10 cellular contexts compared by ENCODE assay signal in the genomic region with DNA sequence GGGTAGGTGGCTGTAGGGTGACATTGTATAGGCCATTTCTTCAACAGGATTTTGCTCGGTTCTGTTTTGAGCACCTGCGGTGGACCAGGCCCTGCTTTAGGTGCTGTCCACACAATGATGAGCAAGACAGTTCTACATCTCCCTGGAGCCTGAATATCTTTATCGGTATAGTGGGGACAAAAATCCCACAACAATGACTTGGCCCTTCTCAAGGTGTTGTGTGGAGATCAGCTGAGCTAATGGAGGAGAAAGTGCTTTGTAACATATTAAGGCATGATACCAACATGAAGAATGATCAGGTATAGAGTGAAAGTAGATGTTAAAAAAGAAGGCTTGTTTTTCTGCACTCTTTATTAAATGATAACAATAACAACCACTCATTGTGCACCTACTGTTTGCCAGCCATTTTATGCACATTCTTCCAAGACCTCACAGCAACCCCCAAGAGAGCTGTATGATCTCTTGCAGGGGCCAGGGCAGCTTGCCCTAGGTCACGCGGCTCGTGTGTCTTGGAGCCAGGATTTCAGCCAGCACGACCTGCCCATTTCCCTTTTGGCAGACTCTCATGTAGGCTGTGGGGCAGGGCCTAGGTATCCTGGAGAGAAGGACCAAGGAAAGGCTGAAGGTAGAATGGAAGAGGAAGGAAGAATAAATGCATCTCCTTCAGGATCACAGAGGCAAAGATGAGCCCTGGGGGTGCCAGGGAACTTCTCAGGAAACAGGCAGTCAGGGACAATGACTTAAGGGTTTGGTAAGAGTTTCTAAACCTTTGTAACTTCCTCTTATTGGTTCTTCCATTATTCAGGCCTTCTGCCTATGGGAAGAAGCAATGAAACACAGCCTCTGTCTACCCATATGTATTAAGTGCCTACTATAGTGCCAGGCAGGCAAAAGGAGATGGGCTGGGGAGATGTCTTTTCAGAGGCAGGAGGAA. TPM values are rescaled to one million over a fixed set of nuclear protein-coding genes. Genes with fewer than 3 reads are reported as not detected.
DNase-seq lines count a peak whose midpoint lies in the region; ATAC-seq lines count a peak whose summit lies in the region.
"Had no signal": no experiment of that assay in that cellular context is flagged by ENCODE, and none has a peak within 500 bp of the region (broad histone marks: within the 10 kb centered on the region; RNA-seq: fewer than 3 reads in every experiment).

No MANE protein-coding gene starts in this region.

- no peak overlapping the region for H3K4ac ChIP-seq in trophoblast cell (ENCODE audit: low read depth, low read length)

- no peak overlapping the region for H3K9ac ChIP-seq in trophoblast cell (ENCODE audit: low read length)

- H3K4me1 Mint-ChIP-seq in activated T-helper 2 cell treated with anti-CD3 and anti-CD28 coated beads, Interferon-gamma antibody, Interleukin-2, Interleukin-4, amounts not matched to agents 10 μg/mL and 5 μg/mL and 100 μg/mL, durations not matched to agents 14 hours and 24 hours and 36 hours (ENCODE audit: low read depth) = no peaks in the 10 kb centered on the region

- H3K4me3 Mint-ChIP-seq in activated T-helper 2 cell treated with anti-CD3 and anti-CD28 coated beads, Interferon-gamma antibody, Interleukin-2, Interleukin-4, amounts not matched to agents 10 μg/mL and 5 μg/mL and 100 μg/mL, durations not matched to agents 14 hours and 24 hours and 36 hours (ENCODE audit: low read depth) = no peak overlapping the region
- H3K4me3 Mint-ChIP-seq: HFFc6 had no signal

- no peak overlapping the region for H3K4me3 ChIP-seq in trophoblast cell (ENCODE audit: low read depth, low read length)

- H3K79me1 ChIP-seq in trophoblast cell (ENCODE audit: low read length) = no peaks in the 10 kb centered on the region

- H3K18ac ChIP-seq in trophoblast cell (ENCODE audit: low read length) = no peak overlapping the region

- intact Hi-C loops in left cardiac atrium (cut with DNase I) = no loop called here
- intact Hi-C loops in activated T-helper 2 cell treated with anti-CD3 and anti-CD28 coated beads, Interferon-gamma antibody, Interleukin-2, Interleukin-4, amounts not matched to agents 10 μg/mL and 5 μg/mL and 100 μg/mL, durations not matched to agents 14 hours and 24 hours and 36 hours (cut with micrococcal nuclease) = no loop called here

- no peaks in the 10 kb centered on the region for H3K9me3 Mint-ChIP-seq in activated T-helper 2 cell treated with anti-CD3 and anti-CD28 coated beads, Interferon-gamma antibody, Interleukin-2, Interleukin-4, amounts not matched to agents 10 μg/mL and 5 μg/mL and 100 μg/mL, durations not matched to agents 14 hours and 24 hours and 36 hours
- H3K9me3 Mint-ChIP-seq: HFFc6 had no signal

- H4K91ac ChIP-seq in trophoblast cell (ENCODE audit: low read depth, low read length) = no peak overlapping the region

- no CpG with 5 or more reads among the region's 7 CpGs for WGBS in trophoblast cell (ENCODE audit: extremely low coverage, insufficient coverage, insufficient read length)

- peak; percentile 16 for ATAC-seq in GM18508 (IDR thresholded peaks at IDR 0.05; ENCODE audit: insufficient read depth, unreplicated experiment)
- ATAC-seq in GM21723 (IDR thresholded peaks at IDR 0.05; ENCODE audit: unreplicated experiment) = peak; percentile 45
- ATAC-seq in HG03520 (IDR thresholded peaks at IDR 0.05; ENCODE audit: unreplicated experiment) = peak; percentile 30
- ATAC-seq in left cardiac atrium = peak; percentile 11 to 46

- no peak overlapping the region for H2BK120ac ChIP-seq in trophoblast cell (ENCODE audit: insufficient read depth, low read length, poor library complexity)

- H2BK12ac ChIP-seq in trophoblast cell (ENCODE audit: low read length) = no peak overlapping the region

- H3K27me3 ChIP-seq in trophoblast cell (ENCODE audit: insufficient read depth, low read length) = no peaks in the 10 kb centered on the region

- peaks cover 11% of the 10 kb centered on the region for H3K27me3 Mint-ChIP-seq in activated T-helper 2 cell treated with anti-CD3 and anti-CD28 coated beads, Interferon-gamma antibody, Interleukin-2, Interleukin-4, amounts not matched to agents 10 μg/mL and 5 μg/mL and 100 μg/mL, durations not matched to agents 14 hours and 24 hours and 36 hours (ENCODE audit: low read depth)

- H3K36me3 ChIP-seq in trophoblast cell (ENCODE audit: control insufficient read depth in 1 of 2, insufficient read depth in 2 of 2, low read length in 2 of 2) = no peaks in the 10 kb centered on the region

- H3K4me1 ChIP-seq in trophoblast cell (ENCODE audit: control insufficient read depth in 1 of 2, insufficient read depth in 2 of 2, low read length in 2 of 2) = no peaks in the 10 kb centered on the region

- no peak overlapping the region for H3K23ac ChIP-seq in trophoblast cell (ENCODE audit: low read length)

- H4K12ac ChIP-seq in trophoblast cell (ENCODE audit: low read depth, low read length) = no peak overlapping the region

- no peak overlapping the region for H3K4me2 ChIP-seq in trophoblast cell (ENCODE audit: low read length)

- no peak overlapping the region for H3K14ac ChIP-seq in trophoblast cell (ENCODE audit: low read length)

- H3K27ac Mint-ChIP-seq in activated T-helper 2 cell treated with anti-CD3 and anti-CD28 coated beads, Interferon-gamma antibody, Interleukin-2, Interleukin-4, amounts not matched to agents 10 μg/mL and 5 μg/mL and 100 μg/mL, durations not matched to agents 14 hours and 24 hours and 36 hours = no peak overlapping the region
- H3K27ac Mint-ChIP-seq: HFFc6 had no signal

- H2AFZ ChIP-seq in trophoblast cell (ENCODE audit: insufficient read depth, low read length, poor library complexity) = no peak overlapping the region

- H3K9me3 ChIP-seq in trophoblast cell (ENCODE audit: insufficient read depth, low read depth, low read length) = no peaks in the 10 kb centered on the region

- no peak overlapping the region for H2BK5ac ChIP-seq in trophoblast cell (ENCODE audit: low read depth, low read length, poor library complexity)

- H2AK5ac ChIP-seq in trophoblast cell (ENCODE audit: low read length) = no peak overlapping the region

- no peak overlapping the region for H3K27ac ChIP-seq in trophoblast cell (ENCODE audit: low read depth, low read length)

- no peak overlapping the region for H4K8ac ChIP-seq in trophoblast cell (ENCODE audit: low read depth, low read length)

- no peaks in the 10 kb centered on the region for H3K36me3 Mint-ChIP-seq in activated T-helper 2 cell treated with anti-CD3 and anti-CD28 coated beads, Interferon-gamma antibody, Interleukin-2, Interleukin-4, amounts not matched to agents 10 μg/mL and 5 μg/mL and 100 μg/mL, durations not matched to agents 14 hours and 24 hours and 36 hours (ENCODE audit: low read depth)

- DNase-seq in left cardiac atrium (no peak), trophoblast cell (no peak), NCI-H2171 treated with DMSO at 0.1 percent for 48 hours (lab: John Stamatoyannopoulos, UW) (no peak), mesenteric fat pad (ENCODE audit: low spot score) (no peak)
- no peak for DNase-seq in activated T-helper 2 cell treated with anti-CD3 and anti-CD28 coated beads, Interferon-gamma antibody, Interleukin-2, Interleukin-4, amounts not matched to agents 10 μg/mL and 5 μg/mL and 100 μg/mL, durations not matched to agents 14 hours and 24 hours and 36 hours (ENCODE audit: low spot score)
- DNase-seq: HFFc6, NCI-H510A treated with DMSO at 0.1 percent for 48 hours had no signal

- H3K79me2 ChIP-seq in trophoblast cell (ENCODE audit: control insufficient read depth, insufficient read depth, low read length, poor library complexity) = no peaks in the 10 kb centered on the region

RNA-seq across cellular contexts. Expression of a gene that starts 50.0 kb away (rescaled TPM):
- total RNA-seq in left cardiac atrium = 10 to 100 TPM; 11.8 to 12.5 TPM
- 1.1 and 1.2 TPM in 2 replicates for polyA plus RNA-seq in trophoblast cell (2013)
- 11.5 TPM for total RNA-seq in mesenteric fat pad
- total RNA-seq in activated T-helper 2 cell treated with anti-CD3 and anti-CD28 coated beads, Interferon-gamma antibody, Interleukin-2, Interleukin-4, amounts not matched to agents 10 μg/mL and 5 μg/mL and 100 μg/mL, durations not matched to agents 14 hours and 24 hours and 36 hours = 7.1 and 8.5 TPM in 2 replicates
